ENCODE assay signal across 8 cellular contexts in genomic region chr10:112949875-112950507, GRCh38. TPM values are rescaled to one million over a fixed set of nuclear protein-coding genes. Genes with fewer than 3 reads are reported as not detected.
DNase-seq lines count a peak whose midpoint lies in the region; ATAC-seq and TF ChIP-seq lines count a peak whose summit lies in the region.

TCF7L2 (plus strand) TSS chr10:112950247; CDS start chr10:112950757, 510 bp downstream.

- no peak within 1 kb of the TSS for H3K4me3 ChIP-seq in KMS-11 (IDR thresholded peaks at IDR 0.05; ENCODE audit: insufficient read depth, low read depth, low read length)
- H3K4me3 ChIP-seq in PC-9: peak within 1 kb of the TSS; percentile 75

- H3K4me1 Mint-ChIP-seq in activated T-cell treated with anti-CD3 and anti-CD28 coated beads, Interleukin-2, amount 50 U/mL, for 72 hours (ENCODE audit: low read depth): peaks cover 31% of the 10 kb centered on the region

- no TSS peak for BruUV-seq in PC-9 (replicated peaks; lab: Mats Ljungman, UMichigan)

- no peaks in the 10 kb centered on the region for H3K36me3 ChIP-seq in KMS-11 (ENCODE audit: insufficient read depth)
- H3K36me3 ChIP-seq in PC-9 (ENCODE audit: low read depth): no peaks in the 10 kb centered on the region

- CTCF ChIA-PET in PC-9 (lab: Charles Lee): no interaction called here

- no peaks in the 10 kb centered on the region for H3K9me2 ChIP-seq in PC-9 (ENCODE audit: insufficient read depth)

- H3K27ac ChIP-seq in KMS-11 (no peak within 1 kb of the TSS), PC-9 (peak within 1 kb of the TSS; percentile 69)

- H3K27ac Mint-ChIP-seq in activated T-cell treated with anti-CD3 and anti-CD28 coated beads, Interleukin-2, amount 50 U/mL, for 72 hours: peak within 1 kb of the TSS; percentile 55

- intact Hi-C loops in PC-9 (cut with micrococcal nuclease; ENCODE audit: unreplicated experiment): loop anchor here (1.0 to 10.0 kb wide), 6 partner anchors 137 to 473 kb away; no protein-coding TSS in a partner anchor

- peaks cover 76% of the 10 kb centered on the region for H3K27me3 Mint-ChIP-seq in activated T-cell treated with anti-CD3 and anti-CD28 coated beads, Interleukin-2, amount 50 U/mL, for 72 hours (ENCODE audit: low read depth)

- H3F3A ChIP-seq in PC-9 (ENCODE audit: insufficient read depth, low read depth): peaks cover 10% of the 10 kb centered on the region; the same call in 1 of the 2 replicates

- TF ChIP-seq CTCF in GM13977 (IDR thresholded peaks at IDR 0.05; ENCODE audit: extremely low read depth, insufficient read depth, missing control alignments) (no peak), KMS-11 (conservative IDR thresholded peaks at IDR 0.05; ENCODE audit: low read depth, low read length) (no peak), PC-9 (conservative IDR thresholded peaks at IDR 0.05) (no peak)

- no peaks in the 10 kb centered on the region for H3K9me3 Mint-ChIP-seq in activated T-cell treated with anti-CD3 and anti-CD28 coated beads, Interleukin-2, amount 50 U/mL, for 72 hours

- H3K4me2 ChIP-seq in KMS-11 (peak within 1 kb of the TSS; percentile 85), PC-9 (peak within 1 kb of the TSS; percentile 76)

- H3K79me2 ChIP-seq in KMS-11 (ENCODE audit: insufficient read depth, low read depth) (no peaks in the 10 kb centered on the region), PC-9 (ENCODE audit: low read depth) (peaks cover 40% of the 10 kb centered on the region)

- DNase-seq in GM13977 (ENCODE audit: low spot score) (peak; percentile 58), PC-9 (peak; percentile 90), middle frontal gyrus (ENCODE audit: extremely low spot score, low spot score) (peak; percentile 72)
- DNase-seq in activated T-cell treated with anti-CD3 and anti-CD28 coated beads, Interleukin-2, amount 50 U/mL, for 72 hours: peak; percentile 37 to 56
- DNase-seq in stimulated activated CD8-positive, alpha-beta memory T cell treated with anti-CD3 and anti-CD28 coated beads, Interleukin-7, amount 100 ng/mL, for 4 hours (ENCODE audit: low read depth in 2 of 2): peak; percentile 52 to 63

- H3K9ac ChIP-seq in KMS-11: peak within 1 kb of the TSS; percentile 68; the same call in 1 of the 2 replicates

- in situ Hi-C loops in GM13977 (cut with MboI; ENCODE audit: low pct_unique_long_range_greater_than_20kb, low sequenced_read_pairs, unreplicated experiment): no loop called here

- no peaks in the 10 kb centered on the region for H3K9me3 ChIP-seq in PC-9 (ENCODE audit: insufficient read depth, low read depth)

- peak; percentile 33 to 58 for ATAC-seq in activated T-cell treated with anti-CD3 and anti-CD28 coated beads, Interleukin-2, amount 50 U/mL, for 72 hours (replicated peaks in 1 of 2)
- ATAC-seq in esophagus mucosa (peak; percentile 93), HG03521 (IDR thresholded peaks at IDR 0.05; ENCODE audit: unreplicated experiment) (no peak)

- POLR2A ChIA-PET in PC-9 (lab: Charles Lee; ENCODE audit: unreplicated experiment): interaction anchor here (0.6 kb wide), 1 partner anchor 153 kb away, joined by 11 read pairs; no protein-coding TSS in a partner anchor

- H3K27me3 ChIP-seq in KMS-11 (ENCODE audit: insufficient read depth, low read depth) (0 out of 2 replicates have a peak, but pooled peaks cover 2% of the 10 kb centered on the region), PC-9 (ENCODE audit: insufficient read depth, low read depth) (no peaks in the 10 kb centered on the region)

- H3K4me3 Mint-ChIP-seq in activated T-cell treated with anti-CD3 and anti-CD28 coated beads, Interleukin-2, amount 50 U/mL, for 72 hours: peak within 1 kb of the TSS; percentile 94 to 96

- H4K20me1 ChIP-seq in KMS-11 (ENCODE audit: insufficient read depth) (no peaks in the 10 kb centered on the region), PC-9 (ENCODE audit: insufficient read depth) (no peaks in the 10 kb centered on the region)

- H2AFZ ChIP-seq in KMS-11 (ENCODE audit: low read depth): peak within 1 kb of the TSS; percentile 74
- 0 out of 2 replicates have a peak within 1 kb of the TSS, but pooled peaks have one; percentile 39 for H2AFZ ChIP-seq in PC-9

- H3K36me3 Mint-ChIP-seq in activated T-cell treated with anti-CD3 and anti-CD28 coated beads, Interleukin-2, amount 50 U/mL, for 72 hours (ENCODE audit: insufficient read depth in 2 of 2): peaks cover 2 to 4% of the 10 kb centered on the region in 2 donors

- H3K4me1 ChIP-seq in KMS-11 (ENCODE audit: low read depth, poor library complexity, severe bottlenecking) (peaks cover 5% of the 10 kb centered on the region), PC-9 (replicated peaks; ENCODE audit: insufficient read depth) (peaks cover 27% of the 10 kb centered on the region)

RNA-seq across cellular contexts. Expression of gene TCF7L2, which starts in this region (rescaled TPM):
- total RNA-seq in PC-9 (2021) (9.9 and 14.8 TPM in 2 replicates), esophagus mucosa (10.8 TPM)
- 1 to 10 TPM; 3.2 to 6.1 TPM for total RNA-seq in activated T-cell treated with anti-CD3 and anti-CD28 coated beads, Interleukin-2, amount 50 U/mL, for 72 hours
